11 cellular contexts compared by ENCODE assay signal in genomic region chr7:134900430-134900876, GRCh38.
DNase-seq lines count a peak whose midpoint lies in the region; ATAC-seq lines count a peak whose summit lies in the region.
"Had no signal": no experiment of that assay in that cellular context is flagged by ENCODE, and none has a peak within 500 bp of the region (broad histone marks: within the 10 kb centered on the region; RNA-seq: fewer than 3 reads in every experiment).

No MANE protein-coding gene starts in this region.

- peaks cover 12% of the 10 kb centered on the region for H3K36me3 Mint-ChIP-seq in natural killer cell treated with Interleukin-12 subunit alpha and Interleukin-12 subunit beta and Interleukin-15 and Interleukin-18, amount 100 ng/mL, for 72 hours
- H3K36me3 Mint-ChIP-seq in activated T-cell treated with anti-CD3 and anti-CD28 coated beads, Interleukin-2, amount 50 U/mL, for 72 hours (ENCODE audit: insufficient read depth in 2 of 2) = peaks cover 9 to 14% of the 10 kb centered on the region in 2 donors

- H3K4me3 Mint-ChIP-seq in natural killer cell treated with Interleukin-12 subunit alpha and Interleukin-12 subunit beta and Interleukin-15 and Interleukin-18, amount 100 ng/mL, for 72 hours = no peak overlapping the region
- H3K4me3 Mint-ChIP-seq in activated T-cell treated with anti-CD3 and anti-CD28 coated beads, Interleukin-2, amount 50 U/mL, for 72 hours = no peak overlapping the region
- H3K4me3 Mint-ChIP-seq: immature natural killer cell had no signal

- H3K4me1 Mint-ChIP-seq in natural killer cell treated with Interleukin-12 subunit alpha and Interleukin-12 subunit beta and Interleukin-15 and Interleukin-18, amount 100 ng/mL, for 72 hours (ENCODE audit: low read depth in 2 of 2) = no peaks in the 10 kb centered on the region
- peaks cover 10% of the 10 kb centered on the region for H3K4me1 Mint-ChIP-seq in activated T-cell treated with anti-CD3 and anti-CD28 coated beads, Interleukin-2, amount 50 U/mL, for 72 hours (ENCODE audit: low read depth)
- H3K4me1 Mint-ChIP-seq: immature natural killer cell had no signal

- peak overlapping the region; percentile 16 for H3K27ac ChIP-seq in substantia nigra (ENCODE audit: low read depth, low read length, poor library complexity, severe bottlenecking)
- H3K27ac ChIP-seq: cardiac muscle cell had no signal

- peaks cover 0 to 3% of the 10 kb centered on the region in 2 donors for H3K27me3 Mint-ChIP-seq in natural killer cell treated with Interleukin-12 subunit alpha and Interleukin-12 subunit beta and Interleukin-15 and Interleukin-18, amount 100 ng/mL, for 72 hours
- H3K27me3 Mint-ChIP-seq in activated T-cell treated with anti-CD3 and anti-CD28 coated beads, Interleukin-2, amount 50 U/mL, for 72 hours (ENCODE audit: low read depth) = no peaks in the 10 kb centered on the region

- H3K9me3 Mint-ChIP-seq in natural killer cell treated with Interleukin-12 subunit alpha and Interleukin-12 subunit beta and Interleukin-15 and Interleukin-18, amount 100 ng/mL, for 72 hours = peaks cover 7% of the 10 kb centered on the region
- H3K9me3 Mint-ChIP-seq in activated T-cell treated with anti-CD3 and anti-CD28 coated beads, Interleukin-2, amount 50 U/mL, for 72 hours = peaks cover 6 to 8% of the 10 kb centered on the region in 2 donors

- DNase-seq in NCI-H524 treated with DMSO at 0.1 percent for 48 hours (lab: John Stamatoyannopoulos, UW) (peak; percentile 66), substantia nigra (lab: John Stamatoyannopoulos, UW) (no peak), occipital lobe (lab: John Stamatoyannopoulos, UW) (no peak)
- no peak for DNase-seq in natural killer cell treated with Interleukin-12 subunit alpha and Interleukin-12 subunit beta and Interleukin-15 and Interleukin-18, amount 100 ng/mL, for 72 hours (ENCODE audit: low spot score)
- DNase-seq in activated T-cell treated with anti-CD3 and anti-CD28 coated beads, Interleukin-2, amount 50 U/mL, for 72 hours = no peak
- DNase-seq: activated CD4-positive, alpha-beta T cell treated with anti-CD3 and anti-CD28 coated beads for 1 hour; immature natural killer cell; NCI-H69 had no signal

- ATAC-seq in GM19324 (IDR thresholded peaks at IDR 0.05; ENCODE audit: low FRiP score, unreplicated experiment) (peak; percentile 85), HG02763 (IDR thresholded peaks at IDR 0.05; ENCODE audit: unreplicated experiment) (peak; percentile 80)
- ATAC-seq in natural killer cell treated with Interleukin-12 subunit alpha and Interleukin-12 subunit beta and Interleukin-15 and Interleukin-18, amount 100 ng/mL, for 72 hours = no peak
- no peak for ATAC-seq in activated T-cell treated with anti-CD3 and anti-CD28 coated beads, Interleukin-2, amount 50 U/mL, for 72 hours (replicated peaks in 1 of 2)

- H3K27ac Mint-ChIP-seq in natural killer cell treated with Interleukin-12 subunit alpha and Interleukin-12 subunit beta and Interleukin-15 and Interleukin-18, amount 100 ng/mL, for 72 hours = no peak overlapping the region
- no peak overlapping the region for H3K27ac Mint-ChIP-seq in activated T-cell treated with anti-CD3 and anti-CD28 coated beads, Interleukin-2, amount 50 U/mL, for 72 hours
- H3K27ac Mint-ChIP-seq: immature natural killer cell had no signal

Comparison
In these comparisons a context has a peak if more than half of its experiments do, and no peak if none do; other contexts are left out.
1. ATAC-seq: peak in GM19324 (single experiment) and HG02763 (single experiment); none in natural killer cell treated with Interleukin-12 subunit alpha and Interleukin-12 subunit beta and Interleukin-15 and Interleukin-18, amount 100 ng/mL, for 72 hours (0 of 2) and activated T-cell treated with anti-CD3 and anti-CD28 coated beads, Interleukin-2, amount 50 U/mL, for 72 hours (0 of 2).